In genomic region chr7:105000190-105000589, GRCh38 we compare ENCODE assay signal across 15 cellular contexts. TPM values are rescaled to one million over a fixed set of nuclear protein-coding genes. Genes with fewer than 3 reads are reported as not detected.
DNase-seq lines count a peak whose midpoint lies in the region; ATAC-seq and TF ChIP-seq lines count a peak whose summit lies in the region.
"Had no signal": no experiment of that assay in that cellular context is flagged by ENCODE, and none has a peak within 500 bp of the region (broad histone marks: within the 10 kb centered on the region; RNA-seq: fewer than 3 reads in every experiment).

No MANE protein-coding gene starts in this region.

- DNase-seq in EH (ENCODE audit: low read depth) (peak; percentile 32), osteocyte (ENCODE audit: extremely low spot score, unreplicated experiment) (no peak), left ventricle myocardium inferior (no peak), GOT3 (lab: John Stamatoyannopoulos, UW) (no peak), DMS114 treated with DMSO at 0.1 percent for 48 hours (lab: John Stamatoyannopoulos, UW; ENCODE audit: unreplicated experiment) (no peak)
- no peak for DNase-seq in central memory CD8-positive, alpha-beta T cell (ENCODE audit: low spot score in 2 of 2)
- DNase-seq: activated effector memory CD4-positive, alpha-beta T cell treated with anti-CD3 and anti-CD28 coated beads, Interleukin-2, amount 50 U/mL, for 16 hours; heart right ventricle; kidney glomerular epithelial cell; mucosa of descending colon; NCI-H1694 treated with DMSO at 0.1 percent for 48 hours; NCI-H510A; stimulated activated CD4-positive, alpha-beta T cell treated with anti-CD3 and anti-CD28 coated beads, Interleukin-12 subunit alpha, Interleukin-12 subunit beta, amount 100 ng/mL, for 4 hours had no signal

- H3K27ac ChIP-seq in BLaER1 treated with 17β-estradiol and CSF1 and Interleukin-3, amounts not matched to agents 10 nM and 100 nM: no peak overlapping the region
- H3K27ac ChIP-seq in left ventricle myocardium inferior (replicated peaks): no peak overlapping the region
- H3K27ac ChIP-seq: prostate gland had no signal

- peak overlapping the region; percentile 85 for H3K27ac Mint-ChIP-seq in central memory CD8-positive, alpha-beta T cell (ENCODE audit: low read depth)
- peak overlapping the region; percentile 50 for H3K27ac Mint-ChIP-seq in osteocyte (ENCODE audit: unreplicated experiment)

- H3K36me3 ChIP-seq in BLaER1 treated with 17β-estradiol and CSF1 and Interleukin-3, amounts not matched to agents 10 nM and 100 nM: peaks cover 61 to 96% (median 80%) of the 10 kb centered on the region in 11 experiments
- H3K36me3 ChIP-seq in left ventricle myocardium inferior: no peaks in the 10 kb centered on the region
- H3K36me3 ChIP-seq: prostate gland had no signal

- peaks cover 82% of the 10 kb centered on the region for H3K4me1 Mint-ChIP-seq in central memory CD8-positive, alpha-beta T cell
- H3K4me1 Mint-ChIP-seq in osteocyte (ENCODE audit: unreplicated experiment): peaks cover 84% of the 10 kb centered on the region

- H4K20me1 ChIP-seq in BLaER1 treated with 17β-estradiol and CSF1 and Interleukin-3, amounts not matched to agents 10 nM and 100 nM: peaks cover 0 to 97% (median 62%) of the 10 kb centered on the region in 11 experiments; a peak in 16 of 22 replicates

- intact Hi-C loops in left ventricle myocardium inferior (cut with micrococcal nuclease): no loop called here

- peaks cover 25 to 87% (median 43%) of the 10 kb centered on the region in 10 experiments for H3K4me1 ChIP-seq in BLaER1 treated with 17β-estradiol and CSF1 and Interleukin-3, amounts not matched to agents 10 nM and 100 nM
- peaks cover 100% of the 10 kb centered on the region for H3K4me1 ChIP-seq in left ventricle myocardium inferior

- H3K9ac ChIP-seq in BLaER1 treated with 17β-estradiol and CSF1 and Interleukin-3, amounts not matched to agents 10 nM and 100 nM: no peak overlapping the region

- H3K4me3 Mint-ChIP-seq in central memory CD8-positive, alpha-beta T cell: peak overlapping the region; percentile 35
- peak overlapping the region; percentile 24 for H3K4me3 Mint-ChIP-seq in osteocyte (ENCODE audit: unreplicated experiment)

- peaks cover 0 to 18% (median 0%) of the 10 kb centered on the region in 11 experiments; a peak in 7 of 22 replicates for H3K9me3 ChIP-seq in BLaER1 treated with 17β-estradiol and CSF1 and Interleukin-3, amounts not matched to agents 10 nM and 100 nM (replicated peaks in 1 of 11)
- no peaks in the 10 kb centered on the region for H3K9me3 ChIP-seq in left ventricle myocardium inferior (replicated peaks)
- H3K9me3 ChIP-seq: heart right ventricle, mucosa of descending colon, prostate gland had no signal

- no peak overlapping the region for H3K4me3 ChIP-seq in BLaER1 treated with 17β-estradiol and CSF1 and Interleukin-3, amounts not matched to agents 10 nM and 100 nM
- no peak overlapping the region for H3K4me3 ChIP-seq in left ventricle myocardium inferior
- H3K4me3 ChIP-seq: heart right ventricle, mucosa of descending colon, prostate gland had no signal

- ATAC-seq in central memory CD8-positive, alpha-beta T cell (replicated peaks; ENCODE audit: extremely low read depth, poor library complexity, severe bottlenecking): no peak
- ATAC-seq: mucosa of descending colon had no signal

- peaks cover 10% of the 10 kb centered on the region for H3K36me3 Mint-ChIP-seq in central memory CD8-positive, alpha-beta T cell (ENCODE audit: insufficient read depth)
- H3K36me3 Mint-ChIP-seq in osteocyte (ENCODE audit: unreplicated experiment): peaks cover 5% of the 10 kb centered on the region

- peak overlapping the region in 6 of 11 experiments; percentile 42 to 64 (median 60); a peak in 11 of 22 replicates for H3K4me2 ChIP-seq in BLaER1 treated with 17β-estradiol and CSF1 and Interleukin-3, amounts not matched to agents 10 nM and 100 nM

- TF ChIP-seq CTCF in osteocyte (IDR thresholded peaks at IDR 0.05) (no peak), left ventricle myocardium inferior (IDR thresholded peaks at IDR 0.05; ENCODE audit: borderline replicate concordance) (no peak)

- no peaks in the 10 kb centered on the region for H3K27me3 ChIP-seq in BLaER1 treated with 17β-estradiol and CSF1 and Interleukin-3, amounts not matched to agents 10 nM and 100 nM
- H3K27me3 ChIP-seq in left ventricle myocardium inferior (ENCODE audit: low read depth): no peaks in the 10 kb centered on the region
- H3K27me3 ChIP-seq: heart right ventricle had no signal

- H3K27me3 Mint-ChIP-seq in central memory CD8-positive, alpha-beta T cell: no peaks in the 10 kb centered on the region
- no peaks in the 10 kb centered on the region for H3K27me3 Mint-ChIP-seq in osteocyte (ENCODE audit: unreplicated experiment)

- H3K9me3 Mint-ChIP-seq in central memory CD8-positive, alpha-beta T cell: no peaks in the 10 kb centered on the region
- no peaks in the 10 kb centered on the region for H3K9me3 Mint-ChIP-seq in osteocyte (ENCODE audit: unreplicated experiment)

RNA-seq across cellular contexts. Expression of gene KMT2E, which starts 13.8 kb away (rescaled TPM):
- total RNA-seq in osteocyte: 72.9 and 75.6 TPM in 2 replicates
- total RNA-seq in left ventricle myocardium inferior: 40.2 TPM
